In the genomic region with DNA sequence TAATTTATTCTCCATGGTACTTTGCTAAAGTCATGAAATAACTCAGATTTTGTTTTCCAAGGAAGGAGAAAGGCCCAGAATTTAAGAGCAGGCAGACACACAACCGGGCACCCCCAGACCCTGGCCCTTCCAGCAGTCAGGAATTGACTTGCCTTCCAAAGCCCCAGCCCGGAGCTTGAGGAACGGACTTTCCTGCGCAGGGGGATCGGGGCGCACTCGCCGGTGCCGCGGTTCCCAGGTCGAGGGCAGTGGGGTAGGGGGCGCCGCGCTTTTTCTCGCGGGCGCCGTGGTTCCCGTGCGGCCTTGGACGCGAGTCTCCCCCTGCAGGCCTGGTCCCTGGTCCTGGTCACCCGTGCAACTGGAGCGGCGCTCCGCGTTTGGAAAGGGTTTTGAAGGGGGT, we compare ENCODE assay signal across 8 cellular contexts. TPM values are rescaled to one million over a fixed set of nuclear protein-coding genes. Genes with fewer than 3 reads are reported as not detected.
DNase-seq lines count a peak whose midpoint lies in the region; ATAC-seq, FAIRE-seq and TF ChIP-seq lines count a peak whose summit lies in the region.

No MANE protein-coding gene starts in this region.

- H3K27ac Mint-ChIP-seq in astrocyte (ENCODE audit: unreplicated experiment) = peak overlapping the region; percentile 78

- no peaks in the 10 kb centered on the region for H3K36me3 Mint-ChIP-seq in astrocyte (ENCODE audit: low read depth, unreplicated experiment)

- peaks cover 86% of the 10 kb centered on the region for H3K79me2 ChIP-seq in astrocyte (ENCODE audit: insufficient read depth, low read length)

- H3K27me3 Mint-ChIP-seq in astrocyte (ENCODE audit: low read depth, unreplicated experiment) = no peaks in the 10 kb centered on the region

- peak; percentile 13 for ATAC-seq in HG02852 (IDR thresholded peaks at IDR 0.05; ENCODE audit: unreplicated experiment)
- no peak for ATAC-seq in HG03108 (IDR thresholded peaks at IDR 0.05; ENCODE audit: unreplicated experiment)

- H3K27ac ChIP-seq in C4-2B = peak overlapping the region; percentile 99
- H3K27ac ChIP-seq in astrocyte (ENCODE audit: low read depth, low read length) = peak overlapping the region; percentile 72
- H3K27ac ChIP-seq in kidney (ENCODE audit: low read depth in 2 of 2, low read length in 2 of 2) = peak overlapping the region; percentile 36 to 83
- H3K27ac ChIP-seq in subcutaneous abdominal adipose tissue (ENCODE audit: low read depth, low read length) = peak overlapping the region; percentile 76

- no peak for TF ChIP-seq CTCF in C4-2B (conservative IDR thresholded peaks at IDR 0.05)
- TF ChIP-seq CTCF in astrocyte (IDR thresholded peaks at IDR 0.05; ENCODE audit: insufficient read depth, low read depth, low read length) = no peak
- no peak for TF ChIP-seq CTCF in kidney (IDR thresholded peaks at IDR 0.05; ENCODE audit: borderline replicate concordance, extremely low read depth, insufficient read depth)

- peaks cover 15% of the 10 kb centered on the region for H3K4me1 ChIP-seq in astrocyte (ENCODE audit: insufficient read depth, low read length)
- peaks cover 0 to 9% of the 10 kb centered on the region in 2 donors for H3K4me1 ChIP-seq in kidney (ENCODE audit: control insufficient read depth in 1 of 2, insufficient read depth in 1 of 2, low read depth in 1 of 2, low read length in 2 of 2)
- peaks cover 5 to 32% (median 25%) of the 10 kb centered on the region in 5 donors for H3K4me1 ChIP-seq in subcutaneous abdominal adipose tissue (ENCODE audit: control insufficient read depth in 5 of 5, insufficient read depth in 5 of 5, low read length in 5 of 5)

- H3K36me3 ChIP-seq in astrocyte (ENCODE audit: insufficient read depth, low read length) (peaks cover 4% of the 10 kb centered on the region), kidney (ENCODE audit: control insufficient read depth in 1 of 2, insufficient read depth in 2 of 2, low read length in 2 of 2) (no peaks in the 10 kb centered on the region), subcutaneous abdominal adipose tissue (ENCODE audit: control insufficient read depth in 5 of 5, insufficient read depth in 5 of 5, low read length in 5 of 5) (no peaks in the 10 kb centered on the region)

- H2AFZ ChIP-seq in astrocyte (ENCODE audit: low read depth, low read length) = peak overlapping the region; percentile 50

- H3K27me3 ChIP-seq in astrocyte (ENCODE audit: insufficient read depth, low read length) (no peaks in the 10 kb centered on the region), subcutaneous abdominal adipose tissue (ENCODE audit: control insufficient read depth in 5 of 5, insufficient read depth in 4 of 5, low read length in 5 of 5) (no peaks in the 10 kb centered on the region)

- H4K20me1 ChIP-seq in astrocyte (ENCODE audit: insufficient read depth, low read length) = peaks cover 13% of the 10 kb centered on the region

- intact Hi-C loops in kidney (cut with DNase I) = no loop called here

- peak; percentile 14 for DNase-seq in astrocyte (ENCODE audit: low read depth)
- peak; percentile 79 for DNase-seq in kidney
- DNase-seq in GM19239 (ENCODE audit: insufficient read length, low spot score) = no peak
- DNase-seq in NCI-H1092 treated with DMSO at 0.1 percent for 48 hours (lab: John Stamatoyannopoulos, UW) = no peak

- H3K9me3 ChIP-seq in astrocyte (ENCODE audit: insufficient read depth, low read depth, low read length) (no peaks in the 10 kb centered on the region), kidney (ENCODE audit: control insufficient read depth in 1 of 2, low read length in 2 of 2) (no peaks in the 10 kb centered on the region), subcutaneous abdominal adipose tissue (ENCODE audit: control insufficient read depth in 5 of 5, low read length in 5 of 5) (no peaks in the 10 kb centered on the region)

- FAIRE-seq in astrocyte (lab: Jason Lieb, UNC) = no peak
- no peak for FAIRE-seq in kidney (lab: Jason Lieb, UNC)
- FAIRE-seq in GM19239 (lab: Jason Lieb, UNC) = no peak

- H3K4me3 Mint-ChIP-seq in astrocyte (ENCODE audit: unreplicated experiment) = peak overlapping the region; percentile 92

- peak overlapping the region; percentile 91 for H3K4me2 ChIP-seq in astrocyte (ENCODE audit: low read length)

- H3K9ac ChIP-seq in astrocyte (ENCODE audit: low read length) (peak overlapping the region; percentile 95), kidney (ENCODE audit: low read length in 2 of 2) (peak overlapping the region; percentile 59 to 67), subcutaneous abdominal adipose tissue (ENCODE audit: low read length in 5 of 5) (peak overlapping the region; percentile 68 to 88 (median 84))

- no peaks in the 10 kb centered on the region for H3K9me3 Mint-ChIP-seq in astrocyte (ENCODE audit: unreplicated experiment)

- H3K4me3 ChIP-seq in astrocyte (ENCODE audit: insufficient read depth, low read depth, low read length) = peak overlapping the region; percentile 76
- H3K4me3 ChIP-seq in kidney (ENCODE audit: low read length in 2 of 2) = peak overlapping the region; percentile 68 to 78
- H3K4me3 ChIP-seq in subcutaneous abdominal adipose tissue (ENCODE audit: low read depth in 1 of 5, low read length in 5 of 5) = peak overlapping the region; percentile 77 to 97 (median 83)

- H3K4me1 Mint-ChIP-seq in astrocyte (ENCODE audit: low read depth, unreplicated experiment) = peaks cover 23% of the 10 kb centered on the region

RNA-seq across cellular contexts. Expression of gene ZNF236, which starts 1.2 kb away (rescaled TPM):
- 10.9 and 13.3 TPM in 2 replicates for total RNA-seq in astrocyte
- 18.6 TPM for total RNA-seq in kidney
- 1.1 TPM for polyA plus RNA-seq in kidney (ENCODE audit: insufficient read depth, low read depth, low replicate concordance)

Comparison
In these comparisons a context has a peak if more than half of its experiments do, and no peak if none do; other contexts are left out.
1. DNase-seq: peak in astrocyte (single experiment) and kidney (single experiment); none in GM19239 (single experiment) and NCI-H1092 treated with DMSO at 0.1 percent for 48 hours (single experiment).
2. Peak in every context shown above with its lines, with median percentiles within 50 percentile points of each other: H3K27ac ChIP-seq, H3K4me3 ChIP-seq and H3K9ac ChIP-seq.